Comparison of ENCODE assay signal across 1 cellular context in the genomic region with DNA sequence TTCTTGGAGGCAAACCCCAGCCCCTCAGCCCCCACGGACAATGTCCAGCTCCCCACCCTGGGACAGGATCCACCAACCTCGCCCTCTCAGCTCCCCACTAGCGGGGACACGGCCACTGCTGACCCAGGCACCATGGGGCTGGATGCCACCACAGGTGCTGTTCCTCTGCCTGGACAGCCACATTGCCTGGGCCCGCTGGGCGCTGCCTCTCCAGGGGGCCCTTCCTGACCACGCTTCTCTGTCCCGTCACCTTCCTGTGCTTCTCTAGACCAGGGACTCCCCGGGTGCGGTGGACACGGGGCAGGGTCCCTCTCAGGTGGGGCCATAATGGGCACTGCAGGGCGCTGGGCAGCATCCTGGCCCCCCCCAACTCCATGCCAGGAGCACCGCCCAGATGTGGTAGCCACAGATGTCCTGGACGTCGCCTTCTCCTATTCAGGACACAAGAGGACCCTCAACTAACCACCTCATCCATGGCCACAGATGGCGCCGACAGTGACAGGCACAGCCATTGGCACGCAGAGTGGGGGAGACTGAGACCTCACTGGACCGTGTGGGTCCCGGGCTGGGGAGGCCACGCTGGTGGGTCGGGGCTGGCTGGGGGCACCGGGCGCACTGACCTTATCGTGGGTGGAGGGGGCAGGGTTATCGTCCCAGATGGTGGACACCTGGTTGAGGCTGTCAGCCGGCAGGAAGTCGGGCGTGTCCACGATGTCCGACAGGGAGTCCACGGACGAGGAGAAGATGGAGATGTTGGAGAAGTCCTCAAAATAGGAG.
TF ChIP-seq lines count a peak whose summit lies in the region.

No MANE protein-coding gene starts in this region.

TF ChIP-seq in IMR-90, 13 proteins besides CTCF, POLR2A, EP300 and RAD21:
- TF ChIP-seq RCOR1 (IDR thresholded peaks at IDR 0.05; ENCODE audit: insufficient replicate concordance, low read length) (no peak), NFE2L2 (IDR thresholded peaks at IDR 0.05; ENCODE audit: low read depth, low read length) (no peak), CEBPB (IDR thresholded peaks at IDR 0.05; ENCODE audit: low read depth, low read length) (no peak), FOS (IDR thresholded peaks at IDR 0.05; ENCODE audit: low read depth, low read length) (no peak), MXI1 (IDR thresholded peaks at IDR 0.05; ENCODE audit: borderline replicate concordance, low read depth, low read length) (no peak), MAZ (IDR thresholded peaks at IDR 0.05; ENCODE audit: borderline replicate concordance, low read depth, low read length) (no peak), BHLHE40 (IDR thresholded peaks at IDR 0.05; ENCODE audit: low read depth, low read length) (no peak), RFX5 (IDR thresholded peaks at IDR 0.05; ENCODE audit: low read depth, low read length) (no peak), CHD1 (IDR thresholded peaks at IDR 0.05; ENCODE audit: low read depth, low read length) (no peak), SMC3 (IDR thresholded peaks at IDR 0.05; ENCODE audit: low read depth, low read length) (no peak), MAFK (IDR thresholded peaks at IDR 0.05; ENCODE audit: low read depth, low read length) (no peak)
- TF ChIP-seq, protein P1, sequence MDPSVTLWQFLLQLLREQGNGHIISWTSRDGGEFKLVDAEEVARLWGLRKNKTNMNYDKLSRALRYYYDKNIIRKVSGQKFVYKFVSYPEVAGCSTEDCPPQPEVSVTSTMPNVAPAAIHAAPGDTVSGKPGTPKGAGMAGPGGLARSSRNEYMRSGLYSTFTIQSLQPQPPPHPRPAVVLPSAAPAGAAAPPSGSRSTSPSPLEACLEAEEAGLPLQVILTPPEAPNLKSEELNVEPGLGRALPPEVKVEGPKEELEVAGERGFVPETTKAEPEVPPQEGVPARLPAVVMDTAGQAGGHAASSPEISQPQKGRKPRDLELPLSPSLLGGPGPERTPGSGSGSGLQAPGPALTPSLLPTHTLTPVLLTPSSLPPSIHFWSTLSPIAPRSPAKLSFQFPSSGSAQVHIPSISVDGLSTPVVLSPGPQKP (IDR thresholded peaks at IDR 0.05; ENCODE audit: borderline replicate concordance, low read depth, low read length) = no peak
- TF ChIP-seq, protein P2, sequence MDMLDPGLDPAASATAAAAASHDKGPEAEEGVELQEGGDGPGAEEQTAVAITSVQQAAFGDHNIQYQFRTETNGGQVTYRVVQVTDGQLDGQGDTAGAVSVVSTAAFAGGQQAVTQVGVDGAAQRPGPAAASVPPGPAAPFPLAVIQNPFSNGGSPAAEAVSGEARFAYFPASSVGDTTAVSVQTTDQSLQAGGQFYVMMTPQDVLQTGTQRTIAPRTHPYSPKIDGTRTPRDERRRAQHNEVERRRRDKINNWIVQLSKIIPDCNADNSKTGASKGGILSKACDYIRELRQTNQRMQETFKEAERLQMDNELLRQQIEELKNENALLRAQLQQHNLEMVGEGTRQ (IDR thresholded peaks at IDR 0.05; ENCODE audit: low read depth, low read length) = no peak
